ENCODE assay signal across 17 cellular contexts in the genomic region with DNA sequence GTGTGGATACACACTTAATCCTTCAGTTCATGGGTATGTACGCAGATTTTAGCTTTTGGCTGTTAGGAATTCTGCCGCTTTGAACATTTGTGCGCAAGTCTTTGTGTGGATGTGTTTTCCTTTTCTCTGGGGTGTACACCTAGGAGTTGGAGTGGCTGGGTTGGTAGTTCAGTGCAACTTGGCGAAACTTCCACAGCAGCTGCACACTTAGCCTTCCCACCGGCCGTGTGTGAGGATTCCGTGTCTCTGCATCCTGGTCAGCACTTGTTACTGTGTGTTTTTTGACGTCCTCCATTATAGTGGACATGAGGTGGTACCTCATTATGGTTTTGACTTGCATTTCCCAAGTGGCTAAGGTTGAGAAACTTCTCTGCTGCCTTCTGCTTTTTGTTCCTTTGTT.
DNase-seq lines count a peak whose midpoint lies in the region; ATAC-seq and TF ChIP-seq lines count a peak whose summit lies in the region.
"Had no signal": no experiment of that assay in that cellular context is flagged by ENCODE, and none has a peak within 500 bp of the region (broad histone marks: within the 10 kb centered on the region; RNA-seq: fewer than 3 reads in every experiment).

No MANE protein-coding gene starts in this region.

- H3K79me2 ChIP-seq in H9 (ENCODE audit: insufficient read depth, low read length) (peaks cover 19% of the 10 kb centered on the region), neural progenitor cell (ENCODE audit: low read depth) (peaks cover 98% of the 10 kb centered on the region)

- no peaks in the 10 kb centered on the region for H3K36me3 ChIP-seq in neural progenitor cell
- H3K36me3 ChIP-seq: MG63 had no signal

- H3K9me3 Mint-ChIP-seq in CD14-positive monocyte (no peaks in the 10 kb centered on the region), H9 (no peaks in the 10 kb centered on the region), brain (peaks cover 0 to 4% (median 0%) of the 10 kb centered on the region in 5 experiments), neural progenitor cell (no peaks in the 10 kb centered on the region)

- no peak for DNase-seq in CD14-positive monocyte (ENCODE audit: low spot score)
- no peak for DNase-seq in H9
- no peak for DNase-seq in neural progenitor cell (ENCODE audit: low spot score)
- no peak for DNase-seq in activated effector memory CD4-positive, alpha-beta T cell treated with Interleukin-2 at 50 U/mL for 16 hours
- no peak for DNase-seq in NCI-H2029 treated with DMSO at 0.1 percent for 48 hours (lab: John Stamatoyannopoulos, UW)
- DNase-seq: MG63, NCI-H1105, NCI-H146, NCI-H2081, NCI-H2171 treated with DMSO at 0.1 percent for 48 hours, NCI-H446, NCI-H526 treated with DMSO at 0.1 percent for 48 hours, PC-3, SHP77 had no signal

- H3K14ac ChIP-seq in H9 (ENCODE audit: insufficient read depth, low read length), result no peak overlapping the region

- H3K27me3 Mint-ChIP-seq in CD14-positive monocyte (ENCODE audit: low read depth in 3 of 3), result no peaks in the 10 kb centered on the region
- H3K27me3 Mint-ChIP-seq in H9 (ENCODE audit: low read depth), result no peaks in the 10 kb centered on the region
- H3K27me3 Mint-ChIP-seq in brain, result no peaks in the 10 kb centered on the region
- H3K27me3 Mint-ChIP-seq in neural progenitor cell (ENCODE audit: insufficient read depth, low read depth), result peaks cover 3% of the 10 kb centered on the region

- H3K4me3 ChIP-seq in neural progenitor cell, result no peak overlapping the region
- H3K4me3 ChIP-seq: K562, MG63 had no signal

- ATAC-seq in GM19324 (IDR thresholded peaks at IDR 0.05; ENCODE audit: low FRiP score, unreplicated experiment), result no peak
- ATAC-seq: K562, PC-3 had no signal

- peak overlapping the region in 1 of 2 donors; percentile 67 for H3K4me3 Mint-ChIP-seq in CD14-positive monocyte
- H3K4me3 Mint-ChIP-seq in H9, result no peak overlapping the region
- no peak overlapping the region for H3K4me3 Mint-ChIP-seq in brain
- H3K4me3 Mint-ChIP-seq in neural progenitor cell, result no peak overlapping the region

- no peak overlapping the region for H3K18ac ChIP-seq in H9 (ENCODE audit: insufficient read length, low read depth, low read length)

- H3K9me3 ChIP-seq in H9 (ENCODE audit: control insufficient read depth, low read depth, low read length) (no peaks in the 10 kb centered on the region), neural progenitor cell (ENCODE audit: low read depth) (no peaks in the 10 kb centered on the region)
- H3K9me3 ChIP-seq: MG63 had no signal

- H4K20me1 ChIP-seq in H9 (ENCODE audit: control insufficient read depth, insufficient read depth, insufficient read length) (no peaks in the 10 kb centered on the region), neural progenitor cell (ENCODE audit: low read depth) (peaks cover 81% of the 10 kb centered on the region)

- H3K56ac ChIP-seq in H9 (ENCODE audit: insufficient read length, low read depth, low read length), result no peak overlapping the region

- peaks cover 9% of the 10 kb centered on the region for H3K79me1 ChIP-seq in H9 (ENCODE audit: insufficient read depth, low read depth, low read length, poor library complexity, severe bottlenecking)

- H3K23me2 ChIP-seq in H9 (ENCODE audit: insufficient read length, low read depth, low read length, poor library complexity, severe bottlenecking), result no peaks in the 10 kb centered on the region

- H3K23ac ChIP-seq in H9 (ENCODE audit: insufficient read length, low read depth, low read length), result no peak overlapping the region

- intact Hi-C loops in CD14-positive monocyte (cut with micrococcal nuclease), result no loop called here

- peaks cover 12% of the 10 kb centered on the region; the same call in 1 of the 2 replicates for H3K4me1 ChIP-seq in H9 (ENCODE audit: insufficient read depth, low read length)
- H3K4me1 ChIP-seq in neural progenitor cell, result peaks cover 36% of the 10 kb centered on the region

- H3K4me2 ChIP-seq in H9 (ENCODE audit: insufficient read depth, insufficient read length, low read length) (no peak overlapping the region), neural progenitor cell (no peak overlapping the region)

- H3T11ph ChIP-seq in H9 (ENCODE audit: low read length), result no peak overlapping the region

- no peak for TF ChIP-seq CTCF in CD14-positive monocyte (IDR thresholded peaks at IDR 0.05)
- no peak for TF ChIP-seq CTCF in H9 (conservative IDR thresholded peaks at IDR 0.05)
- TF ChIP-seq CTCF in brain (conservative IDR thresholded peaks at IDR 0.05), result no peak
- no peak for TF ChIP-seq CTCF in neural progenitor cell (IDR thresholded peaks at IDR 0.05)

- no peak overlapping the region for H4K91ac ChIP-seq in H9 (ENCODE audit: insufficient read length, low read depth, low read length)

- H4K8ac ChIP-seq in H9 (replicated peaks; ENCODE audit: insufficient read length, low read depth, low read length), result no peak overlapping the region

- H2BK15ac ChIP-seq in H9 (ENCODE audit: low read depth, low read length), result no peak overlapping the region

- no peak overlapping the region for H2BK5ac ChIP-seq in H9 (ENCODE audit: insufficient read length, low read length)

- H3K27ac ChIP-seq in H9 (ENCODE audit: insufficient read length, low read depth, low read length) (no peak overlapping the region), neural progenitor cell (peak overlapping the region; percentile 66)

- no peak overlapping the region for H2BK20ac ChIP-seq in H9 (ENCODE audit: low read depth, low read length, poor library complexity, severe bottlenecking)

- no peak overlapping the region for H2AK5ac ChIP-seq in H9 (ENCODE audit: insufficient read length, low read length)

- H3K4me1 Mint-ChIP-seq in CD14-positive monocyte (peaks cover 26% of the 10 kb centered on the region), H9 (peaks cover 43 to 50% of the 10 kb centered on the region in 2 experiments), brain (peaks cover 39% of the 10 kb centered on the region), neural progenitor cell (peaks cover 27% of the 10 kb centered on the region)

- H2BK120ac ChIP-seq in H9 (ENCODE audit: low read depth, low read length, poor library complexity, severe bottlenecking), result no peak overlapping the region

- H3K27me3 ChIP-seq in H9 (ENCODE audit: insufficient read depth, low read length) (no peaks in the 10 kb centered on the region), neural progenitor cell (no peaks in the 10 kb centered on the region)
- H3K27me3 ChIP-seq: MG63 had no signal

- H3K36me3 Mint-ChIP-seq in CD14-positive monocyte, result peaks cover 0 to 1% of the 10 kb centered on the region in 2 donors
- H3K36me3 Mint-ChIP-seq in H9 (ENCODE audit: insufficient read depth in 1 of 3, low read depth in 3 of 3), result peaks cover 15 to 46% (median 46%) of the 10 kb centered on the region in 3 experiments
- peaks cover 48% of the 10 kb centered on the region for H3K36me3 Mint-ChIP-seq in brain
- peaks cover 18% of the 10 kb centered on the region for H3K36me3 Mint-ChIP-seq in neural progenitor cell

- H2AFZ ChIP-seq in H9 (ENCODE audit: low read length), result no peak overlapping the region
- no peak overlapping the region for H2AFZ ChIP-seq in neural progenitor cell (replicated peaks)

- H3K4ac ChIP-seq in H9 (ENCODE audit: low read depth, low read length), result no peak overlapping the region

- H3K27ac Mint-ChIP-seq in CD14-positive monocyte (peak overlapping the region in 6 of 7 donors; percentile 10 to 91 (median 62)), H9 (peak overlapping the region; percentile 24 to 87 (median 50); a peak in 3 of 7 replicates), brain (peak overlapping the region in 3 of 5 experiments; percentile 61 to 65 (median 62)), neural progenitor cell (peak overlapping the region; percentile 32)

- no peak overlapping the region for H4K5ac ChIP-seq in H9 (ENCODE audit: insufficient read length, low read depth, low read length)

- H3K9ac ChIP-seq in H9 (ENCODE audit: extremely low read depth, insufficient read length, low read length) (no peak overlapping the region), neural progenitor cell (no peak overlapping the region)

- no CpG with 5 or more reads among the region's 8 CpGs for WGBS in H9 (ENCODE audit: extremely low coverage, insufficient read length, low lambda C conversion rate)

- peaks cover 29% of the 10 kb centered on the region for H3F3A ChIP-seq in neural progenitor cell (ENCODE audit: low read depth)

- H2BK12ac ChIP-seq in H9 (ENCODE audit: insufficient read length, low read depth, low read length), result no peak overlapping the region
